ENCODE assay signal across 9 cellular contexts in the genomic region with DNA sequence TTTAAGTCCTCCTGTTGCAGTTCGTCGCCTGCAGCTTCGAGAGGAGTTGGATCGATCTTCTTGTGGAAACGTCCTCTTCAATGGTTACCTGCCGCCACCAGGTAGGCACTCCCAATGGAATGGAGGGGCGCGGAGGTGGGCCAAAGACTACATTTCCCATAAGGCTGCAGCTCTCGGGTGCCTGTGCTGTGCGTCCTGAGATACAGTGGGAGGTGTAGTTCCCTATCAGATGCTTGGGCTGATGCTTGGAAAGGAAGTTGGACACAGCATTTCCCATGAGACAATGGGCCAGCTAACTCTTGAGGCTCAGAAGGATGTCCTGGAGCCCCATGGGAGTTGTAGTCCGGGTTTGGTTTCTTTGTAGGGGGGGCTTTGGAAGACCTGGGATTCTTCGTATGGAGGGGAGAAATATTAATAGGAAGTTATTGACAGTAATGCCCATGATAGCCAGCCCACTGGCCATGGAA. TPM values are rescaled to one million over a fixed set of nuclear protein-coding genes. Genes with fewer than 3 reads are reported as not detected.
DNase-seq lines count a peak whose midpoint lies in the region; ATAC-seq, FAIRE-seq and TF ChIP-seq lines count a peak whose summit lies in the region.
"Had no signal": no experiment of that assay in that cellular context is flagged by ENCODE, and none has a peak within 500 bp of the region (broad histone marks: within the 10 kb centered on the region; RNA-seq: fewer than 3 reads in every experiment).

No MANE protein-coding gene starts in this region.

- intact Hi-C loops in transverse colon (cut with DNase I; ENCODE audit: low total_unique reads) = no loop called here
- intact Hi-C loops in ascending aorta (cut with DNase I) = loop anchor here (5.0 kb wide), 1 partner anchor 36 kb away; no protein-coding TSS in a partner anchor

- TF ChIP-seq POLR2A in transverse colon (IDR thresholded peaks at IDR 0.05) = no peak

- DNase-seq in CMK (ENCODE audit: low read depth) = peak; percentile 54
- DNase-seq in HTR-8/SVneo (ENCODE audit: insufficient read length, low spot score) = peak; percentile 47
- peak; percentile 30 for DNase-seq in UCSD-AML1 (lab: John Stamatoyannopoulos, UW; ENCODE audit: unreplicated experiment)
- DNase-seq in left kidney (ENCODE audit: low read depth, low spot score) = peak; percentile 69
- no peak for DNase-seq in transverse colon
- no peak for DNase-seq in ascending aorta (ENCODE audit: low spot score in 2 of 2)
- no peak for DNase-seq in dedifferentiated amniotic fluid mesenchymal stem cell (ENCODE audit: extremely low spot score)

- H3K36me3 ChIP-seq in transverse colon (peaks cover 0 to 23% (median 0%) of the 10 kb centered on the region in 4 donors), ascending aorta (peaks cover 34 to 38% of the 10 kb centered on the region in 2 donors)

- no peaks in the 10 kb centered on the region for H3K9me3 ChIP-seq in transverse colon
- no peaks in the 10 kb centered on the region for H3K9me3 ChIP-seq in ascending aorta

- no peaks in the 10 kb centered on the region for H3K27me3 ChIP-seq in transverse colon
- no peaks in the 10 kb centered on the region for H3K27me3 ChIP-seq in ascending aorta

- TF ChIP-seq CTCF in transverse colon (IDR thresholded peaks at IDR 0.05) = no peak
- TF ChIP-seq CTCF in ascending aorta (IDR thresholded peaks at IDR 0.05) = no peak

- no peak for TF ChIP-seq EP300 in transverse colon (IDR thresholded peaks at IDR 0.05; ENCODE audit: low read depth)

- in situ Hi-C loops in transverse colon (cut with MboI; ENCODE audit: low pct_ligation_motif_present in 1 of 4, low pct_unique_long_range_greater_than_20kb in 1 of 4, low sequenced_read_pairs in 3 of 4) = loop anchor here in 1 of 4 donors (25.0 kb wide), 1 partner anchor 266 kb away; no protein-coding TSS in a partner anchor

- no peak for ATAC-seq in GM18870 (IDR thresholded peaks at IDR 0.05; ENCODE audit: unreplicated experiment)

- 88 to 100% methylated on average over 1 to 12 of the region's 12 CpGs for WGBS in transverse colon (ENCODE audit: low coverage in 1 of 2), 2 donors

- H3K27ac ChIP-seq in transverse colon = no peak overlapping the region
- H3K27ac ChIP-seq in ascending aorta = no peak overlapping the region

- H3K4me3 ChIP-seq in transverse colon (no peak overlapping the region), ascending aorta (no peak overlapping the region)

- no peak for FAIRE-seq in HTR-8/SVneo (lab: Jason Lieb, UNC)
- FAIRE-seq: GM19239 had no signal

- H3K4me1 ChIP-seq in transverse colon (peaks cover 0 to 21% (median 12%) of the 10 kb centered on the region in 4 donors), ascending aorta (peaks cover 0 to 11% of the 10 kb centered on the region in 2 donors)

RNA-seq across cellular contexts. Expression of a gene that starts 1.8 kb away (rescaled TPM):
- total RNA-seq in transverse colon (100 to 1,000 TPM in 1 of 4 donors, 10 to 100 TPM in 3; 58.7 to 111 (median 60.9) TPM), ascending aorta (192 TPM)

RNA-seq across cellular contexts. Expression of a gene that starts 22.7 kb away (rescaled TPM):
- total RNA-seq in transverse colon (100 to 1,000 TPM; 122 to 477 (median 253) TPM), ascending aorta (691 TPM)

Comparison
In these comparisons a context has a peak if more than half of its experiments do, and no peak if none do; other contexts are left out.
1. DNase-seq: peak in CMK (single experiment), HTR-8/SVneo (single experiment), UCSD-AML1 (single experiment) and left kidney (single experiment); none in transverse colon (single experiment), ascending aorta (0 of 2) and dedifferentiated amniotic fluid mesenchymal stem cell (single experiment).